ENCODE assay signal across 1 cellular context in the genomic region with DNA sequence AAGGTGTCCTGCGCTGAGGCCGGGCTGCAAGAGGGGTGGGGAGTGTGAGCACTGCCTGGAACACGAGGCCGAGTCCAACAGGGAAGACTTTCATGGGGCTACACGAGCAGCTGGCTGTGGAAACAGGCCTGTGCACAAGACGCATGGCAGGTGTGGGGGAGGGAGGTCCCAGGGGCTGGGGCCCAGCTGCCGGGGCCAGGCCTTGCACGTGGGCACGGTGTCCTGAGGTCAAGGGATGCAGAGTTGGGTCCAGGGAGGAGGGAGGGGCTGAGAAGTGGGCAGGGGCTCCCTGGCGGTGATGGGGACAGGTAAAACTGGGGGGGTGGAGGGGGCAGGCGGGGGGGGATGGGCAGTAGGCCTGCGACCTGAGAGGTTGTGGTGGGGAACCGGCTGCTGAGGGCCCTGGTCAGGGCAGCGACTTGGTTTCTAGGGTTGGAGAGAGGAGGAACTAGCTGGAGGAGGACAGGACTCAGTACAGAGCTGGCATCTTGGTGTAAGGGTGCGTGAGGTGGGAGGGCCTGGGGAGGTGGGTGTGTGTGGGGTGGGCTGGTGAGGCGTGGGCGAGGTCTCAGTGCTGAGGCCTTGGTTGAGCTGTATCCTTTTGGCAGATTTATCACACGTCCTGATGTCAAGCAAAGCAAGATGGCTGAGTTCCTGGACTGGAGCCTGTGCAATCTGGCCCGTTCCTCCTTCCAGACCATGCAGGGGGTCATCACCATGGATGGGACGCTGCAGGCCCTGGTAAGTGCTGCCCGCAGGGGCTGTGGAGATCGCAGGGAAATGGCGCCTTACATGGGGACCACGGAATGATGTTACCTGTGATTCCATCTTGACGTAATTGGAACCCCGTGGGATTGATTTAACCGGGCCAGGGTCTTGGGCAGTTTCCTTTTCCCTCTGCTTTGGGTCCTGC.
TF ChIP-seq lines count a peak whose summit lies in the region.

No MANE protein-coding gene starts in this region.

TF ChIP-seq in A549, 52 proteins besides CTCF, POLR2A, EP300 and RAD21:
- TF ChIP-seq MAFK (IDR thresholded peaks at IDR 0.05; ENCODE audit: partially characterized antibody) = no peak
- TF ChIP-seq SMC3 (IDR thresholded peaks at IDR 0.05) = no peak
- TF ChIP-seq, protein P1, sequence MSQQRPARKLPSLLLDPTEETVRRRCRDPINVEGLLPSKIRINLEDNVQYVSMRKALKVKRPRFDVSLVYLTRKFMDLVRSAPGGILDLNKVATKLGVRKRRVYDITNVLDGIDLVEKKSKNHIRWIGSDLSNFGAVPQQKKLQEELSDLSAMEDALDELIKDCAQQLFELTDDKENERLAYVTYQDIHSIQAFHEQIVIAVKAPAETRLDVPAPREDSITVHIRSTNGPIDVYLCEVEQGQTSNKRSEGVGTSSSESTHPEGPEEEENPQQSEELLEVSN (IDR thresholded peaks at IDR 0.05; ENCODE audit: borderline replicate concordance, low read depth) = no peak
- TF ChIP-seq, protein P2, sequence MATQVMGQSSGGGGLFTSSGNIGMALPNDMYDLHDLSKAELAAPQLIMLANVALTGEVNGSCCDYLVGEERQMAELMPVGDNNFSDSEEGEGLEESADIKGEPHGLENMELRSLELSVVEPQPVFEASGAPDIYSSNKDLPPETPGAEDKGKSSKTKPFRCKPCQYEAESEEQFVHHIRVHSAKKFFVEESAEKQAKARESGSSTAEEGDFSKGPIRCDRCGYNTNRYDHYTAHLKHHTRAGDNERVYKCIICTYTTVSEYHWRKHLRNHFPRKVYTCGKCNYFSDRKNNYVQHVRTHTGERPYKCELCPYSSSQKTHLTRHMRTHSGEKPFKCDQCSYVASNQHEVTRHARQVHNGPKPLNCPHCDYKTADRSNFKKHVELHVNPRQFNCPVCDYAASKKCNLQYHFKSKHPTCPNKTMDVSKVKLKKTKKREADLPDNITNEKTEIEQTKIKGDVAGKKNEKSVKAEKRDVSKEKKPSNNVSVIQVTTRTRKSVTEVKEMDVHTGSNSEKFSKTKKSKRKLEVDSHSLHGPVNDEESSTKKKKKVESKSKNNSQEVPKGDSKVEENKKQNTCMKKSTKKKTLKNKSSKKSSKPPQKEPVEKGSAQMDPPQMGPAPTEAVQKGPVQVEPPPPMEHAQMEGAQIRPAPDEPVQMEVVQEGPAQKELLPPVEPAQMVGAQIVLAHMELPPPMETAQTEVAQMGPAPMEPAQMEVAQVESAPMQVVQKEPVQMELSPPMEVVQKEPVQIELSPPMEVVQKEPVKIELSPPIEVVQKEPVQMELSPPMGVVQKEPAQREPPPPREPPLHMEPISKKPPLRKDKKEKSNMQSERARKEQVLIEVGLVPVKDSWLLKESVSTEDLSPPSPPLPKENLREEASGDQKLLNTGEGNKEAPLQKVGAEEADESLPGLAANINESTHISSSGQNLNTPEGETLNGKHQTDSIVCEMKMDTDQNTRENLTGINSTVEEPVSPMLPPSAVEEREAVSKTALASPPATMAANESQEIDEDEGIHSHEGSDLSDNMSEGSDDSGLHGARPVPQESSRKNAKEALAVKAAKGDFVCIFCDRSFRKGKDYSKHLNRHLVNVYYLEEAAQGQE (IDR thresholded peaks at IDR 0.05) = no peak
- no peak for TF ChIP-seq NFE2L2 (conservative IDR thresholded peaks at IDR 0.05; ENCODE audit: low read length)
- TF ChIP-seq PHF8 (IDR thresholded peaks at IDR 0.05; ENCODE audit: borderline replicate concordance, low read depth) = no peak
- no peak for TF ChIP-seq ZC3H11A (IDR thresholded peaks at IDR 0.05)
- no peak for TF ChIP-seq JUNB (IDR thresholded peaks at IDR 0.05)
- TF ChIP-seq, protein P3, sequence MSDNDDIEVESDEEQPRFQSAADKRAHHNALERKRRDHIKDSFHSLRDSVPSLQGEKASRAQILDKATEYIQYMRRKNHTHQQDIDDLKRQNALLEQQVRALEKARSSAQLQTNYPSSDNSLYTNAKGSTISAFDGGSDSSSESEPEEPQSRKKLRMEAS (IDR thresholded peaks at IDR 0.05) = no peak
- no peak for TF ChIP-seq JUN (IDR thresholded peaks at IDR 0.05)
- no peak for TF ChIP-seq HOXB13 (CRISPR knock-in tag; IDR thresholded peaks at IDR 0.05; ENCODE audit: low read depth)
- TF ChIP-seq, protein P4, sequence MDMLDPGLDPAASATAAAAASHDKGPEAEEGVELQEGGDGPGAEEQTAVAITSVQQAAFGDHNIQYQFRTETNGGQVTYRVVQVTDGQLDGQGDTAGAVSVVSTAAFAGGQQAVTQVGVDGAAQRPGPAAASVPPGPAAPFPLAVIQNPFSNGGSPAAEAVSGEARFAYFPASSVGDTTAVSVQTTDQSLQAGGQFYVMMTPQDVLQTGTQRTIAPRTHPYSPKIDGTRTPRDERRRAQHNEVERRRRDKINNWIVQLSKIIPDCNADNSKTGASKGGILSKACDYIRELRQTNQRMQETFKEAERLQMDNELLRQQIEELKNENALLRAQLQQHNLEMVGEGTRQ (IDR thresholded peaks at IDR 0.05) = no peak
- no peak for TF ChIP-seq RFX5 (IDR thresholded peaks at IDR 0.05)
- no peak for TF ChIP-seq POLR2AphosphoS2 (conservative IDR thresholded peaks at IDR 0.05; ENCODE audit: low read length)
